13 cellular contexts compared by ENCODE assay signal in the genomic region with DNA sequence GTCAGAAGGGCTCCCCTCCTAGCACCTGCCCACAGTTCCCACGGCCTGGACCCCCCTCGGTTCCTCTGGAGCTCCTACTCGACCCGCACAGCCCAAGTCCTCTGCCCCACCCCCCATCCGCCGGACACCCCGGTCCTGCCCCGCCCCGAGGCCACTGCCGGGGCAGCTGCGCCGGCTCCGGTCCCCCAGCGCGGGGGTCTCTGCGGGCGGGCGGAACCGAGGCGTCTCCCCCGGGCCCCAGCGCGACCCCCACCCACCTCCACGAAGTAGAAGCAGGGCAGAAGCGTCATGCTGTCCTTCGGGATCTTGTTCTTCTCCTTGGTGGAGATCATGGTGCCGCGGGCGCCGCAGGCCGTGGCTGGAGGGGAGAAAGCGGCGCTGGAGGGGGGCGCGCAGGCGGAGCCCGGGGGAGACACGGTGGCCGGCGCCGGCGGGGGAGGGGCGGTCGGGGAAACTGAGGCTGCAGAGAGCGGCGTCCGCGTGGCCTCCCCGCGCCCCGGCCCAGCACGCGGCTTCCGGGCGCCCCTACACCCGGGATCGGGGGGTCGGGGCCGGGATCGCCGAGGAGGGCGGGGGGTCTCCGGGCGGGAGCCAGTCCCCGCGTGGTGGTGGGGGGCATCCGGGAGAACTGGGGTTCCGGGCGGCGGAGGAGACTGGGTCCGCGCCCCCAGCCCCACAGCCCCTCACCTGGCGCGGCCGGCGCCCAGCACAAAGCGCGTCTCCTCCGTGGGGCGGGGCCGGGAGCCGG. TPM values are rescaled to one million over a fixed set of nuclear protein-coding genes. Genes with fewer than 3 reads are reported as not detected.
DNase-seq lines count a peak whose midpoint lies in the region; ATAC-seq, FAIRE-seq and TF ChIP-seq lines count a peak whose summit lies in the region.
"Had no signal": no experiment of that assay in that cellular context is flagged by ENCODE, and none has a peak within 500 bp of the region (broad histone marks: within the 10 kb centered on the region; RNA-seq: fewer than 3 reads in every experiment).

Gene PLPPR3, minus strand, starts transcription at position 728 of the 748 bp plus-strand sequence. Its CDS starts 396 bp downstream, at position 332.

- H3K4me3 Mint-ChIP-seq in mesothelial cell of epicardium = peak within 1 kb of the TSS; percentile 70

- no peaks in the 10 kb centered on the region for H3K27me3 ChIP-seq in cardiac muscle cell
- peaks cover 0 to 20% (median 11%) of the 10 kb centered on the region in 4 donors for H3K27me3 ChIP-seq in upper lobe of left lung
- peaks cover 35% of the 10 kb centered on the region for H3K27me3 ChIP-seq in MM.1S (replicated peaks; ENCODE audit: insufficient read depth, low read length)

- intact Hi-C loops in Right ventricle myocardium superior (cut with DNase I) = no loop called here

- no peak for TF ChIP-seq POLR2A in upper lobe of left lung (IDR thresholded peaks at IDR 0.05)

- H3K4me1 ChIP-seq in cardiac muscle cell (ENCODE audit: low read depth) = no peaks in the 10 kb centered on the region
- peaks cover 21 to 27% (median 23%) of the 10 kb centered on the region in 4 donors for H3K4me1 ChIP-seq in upper lobe of left lung
- no peaks in the 10 kb centered on the region for H3K4me1 ChIP-seq in MM.1S (ENCODE audit: low read length)

- H3K27ac ChIP-seq in cardiac muscle cell (peak within 1 kb of the TSS; percentile 45), coronary artery (no peak within 1 kb of the TSS), upper lobe of left lung (peak within 1 kb of the TSS in 1 of 4 donors; percentile 40), MM.1S (ENCODE audit: low read length) (no peak within 1 kb of the TSS)
- H3K27ac ChIP-seq: C4-2B had no signal

- H3K9me3 Mint-ChIP-seq in mesothelial cell of epicardium = no peaks in the 10 kb centered on the region

- no peak within 1 kb of the TSS for H3K4me2 ChIP-seq in MM.1S (ENCODE audit: low read depth, low read length)

- no peaks in the 10 kb centered on the region for H3K36me3 ChIP-seq in cardiac muscle cell
- H3K36me3 ChIP-seq in upper lobe of left lung = no peaks in the 10 kb centered on the region
- H3K36me3 ChIP-seq in MM.1S (replicated peaks; ENCODE audit: insufficient read depth, low read length) = no peaks in the 10 kb centered on the region

- H3K9me2 ChIP-seq in MM.1S (replicated peaks; ENCODE audit: insufficient read depth, low read length) = no peaks in the 10 kb centered on the region

- TF ChIP-seq EP300 in upper lobe of left lung (IDR thresholded peaks at IDR 0.05) = no peak

- no peak for TF ChIP-seq CTCF in cardiac muscle cell (IDR thresholded peaks at IDR 0.05; ENCODE audit: low read depth, low read length)
- no peak for TF ChIP-seq CTCF in coronary artery (IDR thresholded peaks at IDR 0.05)
- no peak for TF ChIP-seq CTCF in mesothelial cell of epicardium (IDR thresholded peaks at IDR 0.05; ENCODE audit: unreplicated experiment)
- no peak for TF ChIP-seq CTCF in upper lobe of left lung (IDR thresholded peaks at IDR 0.05)
- no peak for TF ChIP-seq CTCF in MM.1S (IDR thresholded peaks at IDR 0.05; ENCODE audit: low read length)

- H3K36me3 Mint-ChIP-seq in mesothelial cell of epicardium = peaks cover 5% of the 10 kb centered on the region

- H2AFZ ChIP-seq in MM.1S (ENCODE audit: low read length) = no peak within 1 kb of the TSS

- peak in 1 of 2 donors; percentile 69 for DNase-seq in cardiac muscle cell (ENCODE audit: low read depth in 1 of 2, low spot score in 1 of 2)
- no peak for DNase-seq in Right ventricle myocardium superior
- DNase-seq in coronary artery (ENCODE audit: low spot score) = no peak
- no peak for DNase-seq in mesothelial cell of epicardium (ENCODE audit: low spot score in 2 of 2, unreplicated experiment in 2 of 2)
- DNase-seq in upper lobe of left lung = peak in 1 of 2 donors; percentile 85
- no peak for DNase-seq in MM.1S
- DNase-seq in NCI-H2196 (lab: John Stamatoyannopoulos, UW; ENCODE audit: unreplicated experiment) = no peak
- no peak for DNase-seq in urothelium cell line (ENCODE audit: low spot score)
- DNase-seq: dermis blood vessel endothelial cell, HCEC 1CT, KG1 had no signal

- no peak for FAIRE-seq in urothelium cell line (lab: Jason Lieb, UNC)

- no peaks in the 10 kb centered on the region for H3K79me2 ChIP-seq in MM.1S (ENCODE audit: low read length)

- ATAC-seq in Right ventricle myocardium superior (ENCODE audit: poor library complexity) (no peak), upper lobe of left lung (ENCODE audit: low FRiP score in 2 of 2) (peak in 1 of 2 donors; percentile 20)

- H3K9ac ChIP-seq in MM.1S (ENCODE audit: low read length) = no peak within 1 kb of the TSS

- WGBS in upper lobe of left lung, 2 donors = 0% methylated on average over 5 to 25 of the region's 82 CpGs

- H3K4me1 Mint-ChIP-seq in mesothelial cell of epicardium = peaks cover 6% of the 10 kb centered on the region

- H3K27me3 Mint-ChIP-seq in mesothelial cell of epicardium (ENCODE audit: low read depth) = no peaks in the 10 kb centered on the region

- peak within 1 kb of the TSS; percentile 56 for H3K27ac Mint-ChIP-seq in mesothelial cell of epicardium

- no peaks in the 10 kb centered on the region for H4K20me1 ChIP-seq in MM.1S (ENCODE audit: insufficient read depth, low read length)

- no peaks in the 10 kb centered on the region for H3K9me3 ChIP-seq in cardiac muscle cell (ENCODE audit: low read depth)
- H3K9me3 ChIP-seq in upper lobe of left lung = no peaks in the 10 kb centered on the region
- H3K9me3 ChIP-seq in MM.1S (replicated peaks; ENCODE audit: insufficient read depth, low read length) = no peaks in the 10 kb centered on the region

- no peaks in the 10 kb centered on the region for H3F3A ChIP-seq in MM.1S (ENCODE audit: insufficient read depth, low read length)

- H3K4me3 ChIP-seq in cardiac muscle cell = peak within 1 kb of the TSS; percentile 97
- peak within 1 kb of the TSS; percentile 66 for H3K4me3 ChIP-seq in coronary artery
- H3K4me3 ChIP-seq in upper lobe of left lung = peak within 1 kb of the TSS; percentile 35 to 54 (median 42)
- H3K4me3 ChIP-seq in MM.1S (ENCODE audit: low read length) = no peak within 1 kb of the TSS

RNA-seq across cellular contexts. Expression of gene PLPPR3, which starts in this region (rescaled TPM):
- total RNA-seq in cardiac muscle cell (70.8 and 88.2 TPM in 2 replicates), Right ventricle myocardium superior (not detected), mesothelial cell of epicardium (140 to 162 TPM (median 152 TPM) in 3 replicates), upper lobe of left lung (10 to 100 TPM in 1 of 6 donors, 1 to 10 TPM in 4, under 1 TPM in 1; 0.63 to 14.2 (median 5.6) TPM)
- polyA plus RNA-seq in cardiac muscle cell = 65.7 and 92.9 TPM in 2 replicates
- total RNA-seq: activated CD8-positive, alpha-beta memory T cell treated with anti-CD3 and anti-CD28 coated beads for 36 hours had no signal
